1 cellular context compared by ENCODE assay signal in the genomic region with DNA sequence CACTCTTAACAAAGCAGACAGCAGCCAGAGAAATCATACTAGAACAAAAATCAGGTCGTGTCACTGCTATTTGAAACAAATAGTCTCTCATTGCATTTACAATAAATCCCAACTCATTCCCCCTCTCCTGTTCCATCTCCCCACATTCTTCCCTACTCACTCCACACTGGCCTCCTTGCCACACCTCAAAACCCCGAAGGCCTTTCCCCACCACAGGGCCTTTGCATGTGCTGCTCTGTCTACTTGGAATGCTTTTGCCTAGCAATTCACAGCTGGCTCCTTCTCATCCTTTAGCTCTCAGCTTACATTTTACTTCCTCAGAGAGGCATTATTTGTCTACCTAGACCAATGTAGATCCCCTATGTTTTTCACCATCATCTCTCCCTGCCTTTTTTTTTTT.
TF ChIP-seq lines count a peak whose summit lies in the region.

No MANE protein-coding gene starts in this region.

TF ChIP-seq in HEK293, 187 proteins besides CTCF, POLR2A, EP300 and RAD21 (continued from another document):
- TF ChIP-seq, protein P1, sequence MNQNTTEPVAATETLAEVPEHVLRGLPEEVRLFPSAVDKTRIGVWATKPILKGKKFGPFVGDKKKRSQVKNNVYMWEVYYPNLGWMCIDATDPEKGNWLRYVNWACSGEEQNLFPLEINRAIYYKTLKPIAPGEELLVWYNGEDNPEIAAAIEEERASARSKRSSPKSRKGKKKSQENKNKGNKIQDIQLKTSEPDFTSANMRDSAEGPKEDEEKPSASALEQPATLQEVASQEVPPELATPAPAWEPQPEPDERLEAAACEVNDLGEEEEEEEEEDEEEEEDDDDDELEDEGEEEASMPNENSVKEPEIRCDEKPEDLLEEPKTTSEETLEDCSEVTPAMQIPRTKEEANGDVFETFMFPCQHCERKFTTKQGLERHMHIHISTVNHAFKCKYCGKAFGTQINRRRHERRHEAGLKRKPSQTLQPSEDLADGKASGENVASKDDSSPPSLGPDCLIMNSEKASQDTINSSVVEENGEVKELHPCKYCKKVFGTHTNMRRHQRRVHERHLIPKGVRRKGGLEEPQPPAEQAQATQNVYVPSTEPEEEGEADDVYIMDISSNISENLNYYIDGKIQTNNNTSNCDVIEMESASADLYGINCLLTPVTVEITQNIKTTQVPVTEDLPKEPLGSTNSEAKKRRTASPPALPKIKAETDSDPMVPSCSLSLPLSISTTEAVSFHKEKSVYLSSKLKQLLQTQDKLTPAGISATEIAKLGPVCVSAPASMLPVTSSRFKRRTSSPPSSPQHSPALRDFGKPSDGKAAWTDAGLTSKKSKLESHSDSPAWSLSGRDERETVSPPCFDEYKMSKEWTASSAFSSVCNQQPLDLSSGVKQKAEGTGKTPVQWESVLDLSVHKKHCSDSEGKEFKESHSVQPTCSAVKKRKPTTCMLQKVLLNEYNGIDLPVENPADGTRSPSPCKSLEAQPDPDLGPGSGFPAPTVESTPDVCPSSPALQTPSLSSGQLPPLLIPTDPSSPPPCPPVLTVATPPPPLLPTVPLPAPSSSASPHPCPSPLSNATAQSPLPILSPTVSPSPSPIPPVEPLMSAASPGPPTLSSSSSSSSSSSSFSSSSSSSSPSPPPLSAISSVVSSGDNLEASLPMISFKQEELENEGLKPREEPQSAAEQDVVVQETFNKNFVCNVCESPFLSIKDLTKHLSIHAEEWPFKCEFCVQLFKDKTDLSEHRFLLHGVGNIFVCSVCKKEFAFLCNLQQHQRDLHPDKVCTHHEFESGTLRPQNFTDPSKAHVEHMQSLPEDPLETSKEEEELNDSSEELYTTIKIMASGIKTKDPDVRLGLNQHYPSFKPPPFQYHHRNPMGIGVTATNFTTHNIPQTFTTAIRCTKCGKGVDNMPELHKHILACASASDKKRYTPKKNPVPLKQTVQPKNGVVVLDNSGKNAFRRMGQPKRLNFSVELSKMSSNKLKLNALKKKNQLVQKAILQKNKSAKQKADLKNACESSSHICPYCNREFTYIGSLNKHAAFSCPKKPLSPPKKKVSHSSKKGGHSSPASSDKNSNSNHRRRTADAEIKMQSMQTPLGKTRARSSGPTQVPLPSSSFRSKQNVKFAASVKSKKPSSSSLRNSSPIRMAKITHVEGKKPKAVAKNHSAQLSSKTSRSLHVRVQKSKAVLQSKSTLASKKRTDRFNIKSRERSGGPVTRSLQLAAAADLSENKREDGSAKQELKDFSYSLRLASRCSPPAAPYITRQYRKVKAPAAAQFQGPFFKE (tag by site-specific recombination; IDR thresholded peaks at IDR 0.05; ENCODE audit: borderline replicate concordance), result no peak
